In the genomic region with DNA sequence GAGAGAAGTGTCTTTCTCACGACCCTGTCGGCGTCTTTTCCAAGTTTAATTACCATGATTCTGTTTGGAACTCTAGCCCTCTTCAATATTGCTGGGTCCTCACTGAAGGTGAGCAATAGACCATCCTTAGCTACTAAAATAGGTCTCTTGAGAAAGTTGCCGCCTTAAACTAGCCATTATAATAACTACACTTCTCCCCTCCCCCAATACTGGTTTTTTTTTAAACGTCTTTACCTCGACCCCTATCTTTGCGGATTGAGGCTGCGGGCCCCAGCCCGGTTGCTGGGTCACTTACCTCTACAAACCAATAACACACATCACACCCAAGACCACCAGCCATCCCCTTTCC, we compare ENCODE assay signal across 8 cellular contexts. TPM values are rescaled to one million over a fixed set of nuclear protein-coding genes. Genes with fewer than 3 reads are reported as not detected.
DNase-seq lines count a peak whose midpoint lies in the region; ATAC-seq and TF ChIP-seq lines count a peak whose summit lies in the region.

No MANE protein-coding gene starts in this region.

- no peak for TF ChIP-seq POLR2A in suprapubic skin (IDR thresholded peaks at IDR 0.05)

- no peaks in the 10 kb centered on the region for H3K9me3 ChIP-seq in HAP-1
- H3K9me3 ChIP-seq in suprapubic skin = no peaks in the 10 kb centered on the region

- in situ Hi-C loops in HAP-1 (cut with MboI; ENCODE audit: low sequenced_read_pairs) = no loop called here

- H3K27me3 ChIP-seq in HAP-1 (ENCODE audit: low read depth) (peaks cover 1% of the 10 kb centered on the region), kidney epithelial cell (ENCODE audit: control insufficient read depth, insufficient read depth, low read length) (no peaks in the 10 kb centered on the region), suprapubic skin (no peaks in the 10 kb centered on the region)

- peak overlapping the region; percentile 99 for H3K27ac ChIP-seq in angular gyrus (ENCODE audit: low read depth, low read length)
- H3K27ac ChIP-seq in suprapubic skin = peak overlapping the region; percentile 96

- DNase-seq in HAP-1 (ENCODE audit: low spot score in 2 of 2) = no peak
- no peak for DNase-seq in kidney epithelial cell (ENCODE audit: low read depth)
- DNase-seq in suprapubic skin (ENCODE audit: low spot score in 2 of 2) = peak in 1 of 2 donors; percentile 0
- DNase-seq in DMS114 treated with DMSO at 0.1 percent for 48 hours (lab: John Stamatoyannopoulos, UW; ENCODE audit: unreplicated experiment) = no peak
- no peak for DNase-seq in epidermal melanocyte (ENCODE audit: insufficient read length, low spot score)
- no peak for DNase-seq in head of caudate nucleus

- no peak for ATAC-seq in GM19035 (IDR thresholded peaks at IDR 0.05; ENCODE audit: unreplicated experiment)

- peaks cover 28% of the 10 kb centered on the region for H3K36me3 ChIP-seq in HAP-1 (replicated peaks)
- H3K36me3 ChIP-seq in kidney epithelial cell (ENCODE audit: control insufficient read depth, insufficient read depth, low read length) = no peaks in the 10 kb centered on the region
- H3K36me3 ChIP-seq in suprapubic skin = peaks cover 36% of the 10 kb centered on the region

- TF ChIP-seq CTCF in kidney epithelial cell (IDR thresholded peaks at IDR 0.05; ENCODE audit: insufficient read depth, low read length, poor library complexity, severe bottlenecking) (no peak), suprapubic skin (IDR thresholded peaks at IDR 0.05) (peak in 1 of 2 donors; percentile 11)

- intact Hi-C loops in head of caudate nucleus (cut with DNase I) = loop anchor here (5.0 kb wide), 2 partner anchors 51 to 66 kb away; partner anchors contain the start of gene MCL1

- no peak for TF ChIP-seq EP300 in suprapubic skin (IDR thresholded peaks at IDR 0.05)

- under 1% methylated on average over 9 of the region's 9 CpGs for WGBS in suprapubic skin

- H3K4me3 ChIP-seq in HAP-1 (peak overlapping the region; percentile 99), kidney epithelial cell (ENCODE audit: low read depth, low read length) (peak overlapping the region; percentile 92), suprapubic skin (peak overlapping the region; percentile 62)

- H3K4me1 ChIP-seq in HAP-1 (peaks cover 4% of the 10 kb centered on the region; the same call in 1 of the 2 replicates), suprapubic skin (peaks cover 58% of the 10 kb centered on the region)

RNA-seq across cellular contexts. Expression of gene ENSA, which starts 0.7 kb away (rescaled TPM):
- total RNA-seq in kidney epithelial cell = 80.9 and 178 TPM in 2 replicates
- total RNA-seq in suprapubic skin = 100 to 1,000 TPM; 266 to 384 (median 291) TPM

RNA-seq across cellular contexts. Expression of gene MCL1, which starts 49.3 kb away (rescaled TPM):
- 206 and 222 TPM in 2 replicates for total RNA-seq in kidney epithelial cell
- total RNA-seq in suprapubic skin = 100 to 1,000 TPM; 211 to 307 (median 270) TPM
